In the genomic region with DNA sequence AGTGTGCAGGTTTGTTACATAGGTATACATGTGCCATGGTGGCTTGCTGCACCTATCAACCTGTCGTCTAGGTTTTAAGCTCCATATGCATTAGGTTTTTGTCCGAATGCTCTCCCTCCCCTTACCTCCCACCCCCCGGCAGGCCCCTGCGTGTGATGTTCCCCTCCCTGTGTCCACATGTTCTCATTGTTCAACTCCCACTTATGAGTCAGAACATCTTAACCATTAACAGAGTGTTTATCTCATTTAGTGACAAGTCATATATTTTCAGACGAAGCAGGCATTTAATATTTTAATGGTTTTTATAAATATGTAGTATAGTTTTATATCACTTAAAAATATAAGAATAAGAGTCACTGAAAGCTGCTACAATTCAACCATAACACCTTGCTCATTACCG, we compare ENCODE assay signal across 15 cellular contexts.
DNase-seq lines count a peak whose midpoint lies in the region; ATAC-seq and TF ChIP-seq lines count a peak whose summit lies in the region.
"Had no signal": no experiment of that assay in that cellular context is flagged by ENCODE, and none has a peak within 500 bp of the region (broad histone marks: within the 10 kb centered on the region; RNA-seq: fewer than 3 reads in every experiment).

No MANE protein-coding gene starts in this region.

- TF ChIP-seq EP300 in SK-N-SH (IDR thresholded peaks at IDR 0.05; ENCODE audit: borderline replicate concordance in 1 of 2, low read depth in 1 of 2, low read length in 1 of 2) = no peak

- dilution Hi-C loops in mammary epithelial cell (cut with HindIII; ENCODE audit: low sequenced_read_pairs) = no loop called here

- no peak overlapping the region for H3K27ac Mint-ChIP-seq in MCF 10A (ENCODE audit: low read depth, unreplicated experiment)
- H3K27ac Mint-ChIP-seq: HFFc6 had no signal

- intact Hi-C loops in MCF 10A (cut with micrococcal nuclease) = no loop called here
- intact Hi-C loops in mammary epithelial cell (cut with micrococcal nuclease) = no loop called here

- TF ChIP-seq CTCF in MCF 10A (IDR thresholded peaks at IDR 0.05; ENCODE audit: unreplicated experiment) (no peak), mammary epithelial cell (conservative IDR thresholded peaks at IDR 0.05 in 1 of 2, IDR thresholded peaks at IDR 0.05 in 1 of 2; ENCODE audit: extremely low read depth in 1 of 2, insufficient read depth in 1 of 2, low read depth in 1 of 2, low read length in 2 of 2) (no peak), SK-N-SH (IDR thresholded peaks at IDR 0.05) (no peak), MM.1S (IDR thresholded peaks at IDR 0.05; ENCODE audit: low read length) (no peak)

- H3K4me2 ChIP-seq in mammary epithelial cell (ENCODE audit: insufficient read depth, low read depth, low read length) (no peak overlapping the region), SK-N-SH (peak overlapping the region; percentile 34; the same call in 1 of the 2 replicates), MM.1S (ENCODE audit: low read depth, low read length) (no peak overlapping the region)

- H3K9me2 ChIP-seq in SK-N-SH (no peaks in the 10 kb centered on the region), MM.1S (replicated peaks; ENCODE audit: insufficient read depth, low read length) (no peaks in the 10 kb centered on the region)

- H4K20me1 ChIP-seq in mammary epithelial cell (ENCODE audit: insufficient read depth, low read length) = no peaks in the 10 kb centered on the region
- H4K20me1 ChIP-seq in SK-N-SH (ENCODE audit: insufficient read depth) = no peaks in the 10 kb centered on the region; the same call in 1 of the 2 replicates
- no peaks in the 10 kb centered on the region for H4K20me1 ChIP-seq in MM.1S (ENCODE audit: insufficient read depth, low read length)

- H3K4me3 Mint-ChIP-seq in MCF 10A (ENCODE audit: unreplicated experiment) = no peak overlapping the region
- H3K4me3 Mint-ChIP-seq: HFFc6 had no signal

- ATAC-seq in HG02981 (IDR thresholded peaks at IDR 0.05; ENCODE audit: unreplicated experiment) = no peak

- POLR2A ChIA-PET in MCF 10A (lab: Yijun Ruan, JAX) (interaction anchor here (0.6 to 1.0 kb wide), 3 partner anchors 18 to 72 kb away, joined by 3 to 4 read pairs (median 3); no protein-coding TSS in a partner anchor), SK-N-SH (lab: Yijun Ruan, JAX) (no interaction called here)

- DNase-seq in MCF 10A (ENCODE audit: unreplicated experiment) (peak; percentile 27), mammary epithelial cell (no peak), SK-N-SH (no peak), glomerular visceral epithelial cell (ENCODE audit: extremely low spot score) (peak; percentile 41), MM.1S (no peak), ureter (ENCODE audit: low spot score) (no peak), NCI-H1436 treated with DMSO at 0.1 percent for 48 hours (lab: John Stamatoyannopoulos, UW) (no peak)
- DNase-seq: EL, HFFc6, Karpas-422, NCI-H1930, NCI-H2171 treated with DMSO at 0.1 percent for 48 hours, NCI-H524 had no signal

- no peaks in the 10 kb centered on the region for H3K4me1 ChIP-seq in mammary epithelial cell (ENCODE audit: insufficient read depth, low read length)
- H3K4me1 ChIP-seq in SK-N-SH (ENCODE audit: control insufficient read depth in 1 of 2, insufficient read depth in 2 of 2, low read depth in 1 of 2, low read length in 1 of 2) = peaks cover 5 to 16% of the 10 kb centered on the region in 2 experiments; a peak in 3 of 4 replicates
- no peaks in the 10 kb centered on the region for H3K4me1 ChIP-seq in MM.1S (ENCODE audit: low read length)
- H3K4me1 ChIP-seq: SJSA1 had no signal

- H3K4me3 ChIP-seq in mammary epithelial cell (replicated peaks in 1 of 3; ENCODE audit: insufficient read depth in 1 of 3, low read depth in 2 of 3, low read length in 3 of 3) (no peak overlapping the region), SK-N-SH (ENCODE audit: low read depth in 2 of 2, low read length in 1 of 2) (no peak overlapping the region), MM.1S (ENCODE audit: low read length) (no peak overlapping the region)
- H3K4me3 ChIP-seq: SJSA1 had no signal

- H3F3A ChIP-seq in SK-N-SH (replicated peaks; ENCODE audit: insufficient read depth) (no peaks in the 10 kb centered on the region), MM.1S (ENCODE audit: insufficient read depth, low read length) (no peaks in the 10 kb centered on the region)

- H2AFZ ChIP-seq in mammary epithelial cell (ENCODE audit: low read depth, low read length) (no peak overlapping the region), SK-N-SH (ENCODE audit: low read depth) (no peak overlapping the region), MM.1S (ENCODE audit: low read length) (no peak overlapping the region)

- H3K36me3 ChIP-seq in mammary epithelial cell (ENCODE audit: insufficient read depth, low read length) = no peaks in the 10 kb centered on the region
- H3K36me3 ChIP-seq in SK-N-SH (replicated peaks in 1 of 2; ENCODE audit: control insufficient read depth in 1 of 2, insufficient read depth in 2 of 2, low read length in 1 of 2) = no peaks in the 10 kb centered on the region
- no peaks in the 10 kb centered on the region for H3K36me3 ChIP-seq in MM.1S (replicated peaks; ENCODE audit: insufficient read depth, low read length)
- H3K36me3 ChIP-seq: SJSA1 had no signal

- BruUV-seq in MCF 10A (replicated peaks; lab: Mats Ljungman, UMichigan) = no TSS peak
- BruUV-seq in mammary epithelial cell (replicated peaks; lab: Mats Ljungman, UMichigan) = no TSS peak

- no peaks in the 10 kb centered on the region for H3K27me3 Mint-ChIP-seq in MCF 10A (ENCODE audit: insufficient read depth, unreplicated experiment)

- no peaks in the 10 kb centered on the region for H3K36me3 Mint-ChIP-seq in MCF 10A (ENCODE audit: insufficient read depth, unreplicated experiment)

- CTCF ChIA-PET in MCF 10A (lab: Yijun Ruan, JAX) (interaction anchor here (1.0 kb wide), 1 partner anchor 807 kb away, joined by 3 read pairs; no protein-coding TSS in a partner anchor), mammary epithelial cell (lab: Charles Lee; ENCODE audit: low non-redundant PET) (no interaction called here), SK-N-SH (lab: Yijun Ruan, JAX) (interaction anchor here (1.3 to 1.7 kb wide), 2 partner anchors 29 to 137 kb away, joined by 4 to 5 read pairs; no protein-coding TSS in a partner anchor)

- peaks cover 5% of the 10 kb centered on the region for H3K9me3 Mint-ChIP-seq in MCF 10A (ENCODE audit: unreplicated experiment)

- H3K9ac ChIP-seq in mammary epithelial cell (ENCODE audit: insufficient read depth, low read length) (no peak overlapping the region), SK-N-SH (no peak overlapping the region), MM.1S (ENCODE audit: low read length) (no peak overlapping the region)

- H3K9me3 ChIP-seq in mammary epithelial cell (replicated peaks; ENCODE audit: insufficient read depth, low read length) (no peaks in the 10 kb centered on the region), SK-N-SH (no peaks in the 10 kb centered on the region), MM.1S (replicated peaks; ENCODE audit: insufficient read depth, low read length) (no peaks in the 10 kb centered on the region)
- H3K9me3 ChIP-seq: SJSA1 had no signal

- H3K27me3 ChIP-seq in mammary epithelial cell (ENCODE audit: insufficient read depth, low read length) = no peaks in the 10 kb centered on the region
- no peaks in the 10 kb centered on the region for H3K27me3 ChIP-seq in SK-N-SH (ENCODE audit: insufficient read depth)
- H3K27me3 ChIP-seq in MM.1S (replicated peaks; ENCODE audit: insufficient read depth, low read length) = no peaks in the 10 kb centered on the region
- H3K27me3 ChIP-seq: SJSA1 had no signal

- 63% methylated on average over 6 of the region's 6 CpGs for WGBS in mammary epithelial cell (ENCODE audit: low coverage, missing lambda C conversion rate)
- 38% methylated on average over 6 of the region's 6 CpGs for whole genome bisulfite sequencing in SK-N-SH (ENCODE audit: low lambda C conversion rate)

- H3K4me1 Mint-ChIP-seq in MCF 10A (ENCODE audit: insufficient read depth, unreplicated experiment) = peaks cover 11% of the 10 kb centered on the region

- in situ Hi-C loops in mammary epithelial cell (cut with MboI; ENCODE audit: low sequenced_read_pairs in 2 of 2) = no loop called here

- H3K27ac ChIP-seq in mammary epithelial cell (ENCODE audit: insufficient read depth, low read depth, low read length) (no peak overlapping the region), SK-N-SH (ENCODE audit: low read depth in 2 of 2, low read length in 1 of 2) (peak overlapping the region; percentile 30 to 69), MM.1S (ENCODE audit: low read length) (no peak overlapping the region)
- H3K27ac ChIP-seq: SJSA1 had no signal

- H3K79me2 ChIP-seq in mammary epithelial cell (ENCODE audit: insufficient read depth, low read length) = no peaks in the 10 kb centered on the region
- peaks cover 8% of the 10 kb centered on the region for H3K79me2 ChIP-seq in SK-N-SH (ENCODE audit: insufficient read depth)
- H3K79me2 ChIP-seq in MM.1S (ENCODE audit: low read length) = no peaks in the 10 kb centered on the region

- TF ChIP-seq RAD21 in SK-N-SH (IDR thresholded peaks at IDR 0.05; ENCODE audit: low read length) = no peak

TF ChIP-seq in SK-N-SH, 30 proteins besides CTCF, POLR2A, EP300 and RAD21:
- TF ChIP-seq RCOR1 (IDR thresholded peaks at IDR 0.05; ENCODE audit: low read length) = no peak
- no peak for TF ChIP-seq FOXM1 (IDR thresholded peaks at IDR 0.05; ENCODE audit: low read depth)

Comparison
In these comparisons a context has a peak if more than half of its experiments do, and no peak if none do; other contexts are left out.
1. DNase-seq: peak in MCF 10A (single experiment) and glomerular visceral epithelial cell (single experiment); none in mammary epithelial cell (single experiment), SK-N-SH (single experiment), MM.1S (single experiment), ureter (single experiment) and NCI-H1436 treated with DMSO at 0.1 percent for 48 hours (single experiment).
2. H3K27ac ChIP-seq: peak in SK-N-SH (2 of 2); none in mammary epithelial cell (single experiment) and MM.1S (single experiment).